26 cellular contexts compared by ENCODE assay signal in the genomic region with DNA sequence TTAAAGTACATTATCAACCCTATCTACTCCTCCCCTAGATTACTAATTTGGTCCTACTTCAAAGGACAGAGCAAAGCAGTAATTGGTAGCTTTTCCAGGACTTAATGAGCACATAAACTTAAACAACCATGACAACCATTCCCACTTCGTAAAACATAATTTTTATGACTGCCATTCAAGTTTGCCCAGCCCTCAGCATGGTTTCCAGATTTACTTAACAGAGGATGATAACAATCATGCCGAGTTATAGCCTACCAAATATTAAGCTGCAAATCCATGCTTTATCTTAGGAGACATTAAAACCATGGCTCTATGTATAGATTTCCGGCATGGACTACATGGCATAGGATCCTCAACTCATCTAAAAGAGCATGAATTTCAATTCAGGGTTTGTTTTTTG.
"Had no signal": no experiment of that assay in that cellular context is flagged by ENCODE, and none has a peak within 500 bp of the region (broad histone marks: within the 10 kb centered on the region; RNA-seq: fewer than 3 reads in every experiment).

No MANE protein-coding gene starts in this region.

- H3K36me3 ChIP-seq: esophagus squamous epithelium, left ventricle myocardium inferior, neutrophil, prostate gland, sigmoid colon, vagina had no signal

- H3K27ac ChIP-seq: epithelial cell of prostate, esophagus squamous epithelium, left ventricle myocardium inferior, neutrophil, prostate gland, sigmoid colon, vagina had no signal

- H3K4me3 ChIP-seq: esophagus squamous epithelium, left ventricle myocardium inferior, lung, prostate gland, sigmoid colon, vagina had no signal

- DNase-seq: activated CD4-positive, alpha-beta T cell treated with anti-CD3 and anti-CD28 coated beads for 48 hours; activated CD4-positive, alpha-beta T cell treated with anti-CD3 and anti-CD28 coated beads, Interleukin-2, amount 50 U/mL, for 48 hours; activated CD4-positive, CD25-positive, alpha-beta regulatory T cell; activated CD8-positive, alpha-beta memory T cell treated with anti-CD3 and anti-CD28 coated beads, Interleukin-2, amount 50 U/mL, for 48 hours; activated gamma-delta T cell; activated naive CD4-positive, alpha-beta T cell treated with anti-CD3 and anti-CD28 coated beads, Interleukin-2, amount 10 ng/mL, durations not matched to agents 7 days and 5 days; activated naive CD8-positive, alpha-beta T cell treated with anti-CD3 and anti-CD28 coated beads, Interleukin-2, amount 50 U/mL, for 24 hours; activated T-cell treated with anti-CD3 and anti-CD28 coated beads, Interleukin-2, amount 50 U/mL, for 24 hours; amygdala; central memory CD4-positive, alpha-beta T cell; esophagus squamous epithelium; kidney glomerular epithelial cell; left ventricle myocardium inferior; nephron progenitor cell; sigmoid colon; small intestine; stimulated activated CD4-positive, alpha-beta T cell treated with anti-CD3 and anti-CD28 coated beads, Interleukin-4, amount 100 ng/mL, for 4 hours; stimulated activated CD8-positive, alpha-beta memory T cell treated with anti-CD3 and anti-CD28 coated beads, Interleukin-4, amount 100 ng/mL, for 48 hours; stimulated activated naive CD8-positive, alpha-beta T cell treated with anti-CD3 and anti-CD28 coated beads, Interleukin-15, amount 100 ng/mL, for 72 hours; substantia nigra had no signal

- H3K4me1 ChIP-seq: esophagus squamous epithelium, left ventricle myocardium inferior, prostate gland, sigmoid colon, vagina had no signal

- H3K9me3 ChIP-seq: esophagus squamous epithelium, neutrophil, prostate gland, vagina had no signal

- H3K27me3 ChIP-seq: esophagus squamous epithelium, neutrophil, sigmoid colon, vagina had no signal

- ATAC-seq: activated naive CD8-positive, alpha-beta T cell treated with anti-CD3 and anti-CD28 coated beads, Interleukin-2, amount 50 U/mL, for 24 hours; stimulated activated memory B cell treated with anti-CD40 and anti-IgM and Interleukin-4, amounts not matched to agents 10 μg/mL and 1 μg/mL and 100 μg/mL, for 72 hours; stimulated activated naive CD8-positive, alpha-beta T cell treated with anti-CD3 and anti-CD28 coated beads, Interleukin-15, amount 100 ng/mL, for 72 hours had no signal
